ENCODE assay signal across 21 cellular contexts in genomic region chr16:8808009-8808408, GRCh38.
"Had no signal": no experiment of that assay in that cellular context is flagged by ENCODE, and none has a peak within 500 bp of the region (broad histone marks: within the 10 kb centered on the region; RNA-seq: fewer than 3 reads in every experiment).

No MANE protein-coding gene starts in this region.

- H3K4me3 ChIP-seq: MG63, SJCRH30 had no signal

- H3K4me1 ChIP-seq: SJCRH30 had no signal

- H3K9me3 ChIP-seq: MG63, SJCRH30 had no signal

- H3K27me3 ChIP-seq: MG63, SJCRH30 had no signal

- DNase-seq: IMR-90, Karpas-422, KG1, MG63, NCI-H1092, NCI-H1105 treated with DMSO at 0.1 percent for 48 hours, NCI-H1417 treated with DMSO at 0.1 percent for 48 hours, NCI-H1694, NCI-H1930, NCI-H2081, NCI-H2107, NCI-H2227 treated with DMSO at 0.1 percent for 48 hours, NCI-H524, NCI-H526 treated with DMSO at 0.1 percent for 48 hours, NCI-H774, PC-3, SHP77, SJCRH30 had no signal

- ATAC-seq: Panc1, PC-3, SK-N-SH treated with all-trans-retinoic acid at 6 μM for 48 hours had no signal

- H3K27ac ChIP-seq: RWPE1, SJCRH30 had no signal
